ENCODE assay signal across 10 cellular contexts in genomic region chr12:26762185-26762584, GRCh38.
"Had no signal": no experiment of that assay in that cellular context is flagged by ENCODE, and none has a peak within 500 bp of the region (broad histone marks: within the 10 kb centered on the region; RNA-seq: fewer than 3 reads in every experiment).

No MANE protein-coding gene starts in this region.

- FAIRE-seq: H1, H54 had no signal

- H3K4me2 ChIP-seq: GM23338, KMS-11 had no signal

- H3K4me3 Mint-ChIP-seq: GM23338, H9 had no signal

- H3K4me3 ChIP-seq: GM23338 had no signal

- H2AFZ ChIP-seq: GM23338 had no signal

- DNase-seq: H9, IMR-90, Karpas-422, KBM-7 had no signal

- H3K27ac Mint-ChIP-seq: GM23338, H9 had no signal

- H3K27ac ChIP-seq: HL-60, KMS-11 had no signal

- ATAC-seq: GM23338, HCT116 had no signal

- H3K9ac ChIP-seq: KMS-11 had no signal
